ENCODE assay signal across 21 cellular contexts in the genomic region with DNA sequence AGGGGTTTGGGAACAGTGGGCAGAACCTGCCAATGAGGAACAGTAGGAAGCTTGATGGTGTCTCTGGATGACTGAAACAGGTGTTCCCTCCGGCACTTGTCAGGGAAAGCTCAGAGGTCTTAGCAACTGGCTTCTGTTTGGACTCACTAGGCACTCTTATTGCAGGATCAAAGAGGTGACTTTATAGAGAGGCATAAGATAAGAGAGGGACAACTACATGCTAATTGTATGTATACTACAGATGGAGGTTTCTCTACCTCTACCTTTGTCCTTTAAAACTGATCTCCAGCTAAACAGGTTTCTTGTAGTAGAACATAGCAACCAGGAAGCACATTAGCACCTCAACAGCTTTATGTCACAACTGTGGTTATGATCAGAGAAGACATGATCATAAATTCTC. TPM values are rescaled to one million over a fixed set of nuclear protein-coding genes. Genes with fewer than 3 reads are reported as not detected.
"Had no signal": no experiment of that assay in that cellular context is flagged by ENCODE, and none has a peak within 500 bp of the region (broad histone marks: within the 10 kb centered on the region; RNA-seq: fewer than 3 reads in every experiment).

No MANE protein-coding gene starts in this region.

- H3K9me3 ChIP-seq: adrenal gland, ascending aorta, heart right ventricle, upper lobe of right lung had no signal

- H3K27ac ChIP-seq: adrenal gland, ascending aorta, dorsolateral prefrontal cortex, heart right ventricle had no signal

- ATAC-seq: activated CD8-positive, alpha-beta T cell treated with anti-CD3 and anti-CD28 coated beads, Interleukin-2, amount 10 ng/mL, durations not matched to agents 7 days and 5 days; activated T-cell treated with anti-CD3 and anti-CD28 coated beads, Interleukin-2, amount 50 U/mL, for 4 hours; heart right ventricle; sciatic nerve; SK-N-SH treated with all-trans-retinoic acid at 6 μM for 48 hours; upper lobe of right lung had no signal

- H3K27ac Mint-ChIP-seq: activated CD8-positive, alpha-beta T cell treated with anti-CD3 and anti-CD28 coated beads, Interleukin-2, amount 10 ng/mL, durations not matched to agents 7 days and 5 days; activated naive CD8-positive, alpha-beta T cell; activated T-helper 2 cell treated with anti-CD3 and anti-CD28 coated beads, Interferon-gamma antibody, Interleukin-2, Interleukin-4, amounts not matched to agents 10 μg/mL and 5 μg/mL and 100 μg/mL, durations not matched to agents 14 hours and 24 hours and 36 hours had no signal

- H3K27me3 ChIP-seq: adrenal gland, ascending aorta, dorsolateral prefrontal cortex, heart right ventricle, upper lobe of right lung had no signal

- DNase-seq: activated CD4-positive, alpha-beta T cell treated with anti-CD3 and anti-CD28 coated beads for 1 hour; activated CD4-positive, alpha-beta T cell treated with anti-CD3 and anti-CD28 coated beads, Interleukin-2, amount 50 U/mL, for 1 hour; activated CD8-positive, alpha-beta T cell treated with anti-CD3 and anti-CD28 coated beads, Interleukin-2, amount 10 ng/mL, durations not matched to agents 7 days and 5 days; activated naive CD4-positive, alpha-beta T cell; activated T-cell treated with anti-CD3 and anti-CD28 coated beads, Interleukin-2, amount 50 U/mL, for 4 hours; central memory CD4-positive, alpha-beta T cell; dorsolateral prefrontal cortex; heart right ventricle; nucleus accumbens; stimulated activated CD4-positive, alpha-beta T cell treated with anti-CD3 and anti-CD28 coated beads, Interleukin-2, amount 100 ng/mL, for 48 hours; stimulated activated CD8-positive, alpha-beta memory T cell treated with anti-CD3 and anti-CD28 coated beads, Interleukin-4, amount 100 ng/mL, for 48 hours; stimulated activated naive CD4-positive, alpha-beta T cell; T-helper 1 cell; upper lobe of right lung had no signal

- H3K27me3 Mint-ChIP-seq: activated naive CD8-positive, alpha-beta T cell had no signal

- H3K4me3 ChIP-seq: adrenal gland, ascending aorta, dorsolateral prefrontal cortex, heart right ventricle, upper lobe of right lung had no signal

- H3K9me3 Mint-ChIP-seq: activated T-cell treated with anti-CD3 and anti-CD28 coated beads, Interleukin-2, amount 50 U/mL, for 4 hours; activated T-helper 2 cell treated with anti-CD3 and anti-CD28 coated beads, Interferon-gamma antibody, Interleukin-2, Interleukin-4, amounts not matched to agents 10 μg/mL and 5 μg/mL and 100 μg/mL, durations not matched to agents 14 hours and 24 hours and 36 hours had no signal

- H3K4me3 Mint-ChIP-seq: activated CD8-positive, alpha-beta T cell treated with anti-CD3 and anti-CD28 coated beads, Interleukin-2, amount 10 ng/mL, durations not matched to agents 7 days and 5 days; activated naive CD8-positive, alpha-beta T cell; activated T-cell treated with anti-CD3 and anti-CD28 coated beads, Interleukin-2, amount 50 U/mL, for 4 hours had no signal

- H3K4me1 ChIP-seq: adrenal gland, ascending aorta, heart right ventricle, upper lobe of right lung had no signal

RNA-seq across cellular contexts. Expression of a gene that starts 7.6 kb away (rescaled TPM):
- total RNA-seq: activated CD8-positive, alpha-beta T cell treated with anti-CD3 and anti-CD28 coated beads, Interleukin-2, amount 10 ng/mL, durations not matched to agents 7 days and 5 days; activated T-cell treated with anti-CD3 and anti-CD28 coated beads, Interleukin-2, amount 50 U/mL, for 4 hours; ascending aorta; fibroblast of villous mesenchyme had no signal

RNA-seq across cellular contexts. Expression of a gene that starts 25.8 kb away (rescaled TPM):
- total RNA-seq: ascending aorta had no signal
